9 cellular contexts compared by ENCODE assay signal in genomic region chr15:79311901-79312553, GRCh38. TPM values are rescaled to one million over a fixed set of nuclear protein-coding genes. Genes with fewer than 3 reads are reported as not detected.
DNase-seq lines count a peak whose midpoint lies in the region; ATAC-seq, FAIRE-seq and TF ChIP-seq lines count a peak whose summit lies in the region.
"Had no signal": no experiment of that assay in that cellular context is flagged by ENCODE, and none has a peak within 500 bp of the region (broad histone marks: within the 10 kb centered on the region; RNA-seq: fewer than 3 reads in every experiment).

No MANE protein-coding gene starts in this region.

- ATAC-seq in SK-N-SH treated with all-trans-retinoic acid at 6 μM for 48 hours (peak; percentile 25), GM21447 (IDR thresholded peaks at IDR 0.05; ENCODE audit: unreplicated experiment) (no peak)

- no peaks in the 10 kb centered on the region for H3K9me3 ChIP-seq in small intestine (ENCODE audit: control insufficient read depth, low read depth)

- no peak overlapping the region for H3K27ac ChIP-seq in small intestine (ENCODE audit: low read depth in 1 of 2, low read length in 1 of 2)

- no peaks in the 10 kb centered on the region for H3K27me3 ChIP-seq in small intestine (ENCODE audit: control insufficient read depth in 2 of 2, insufficient read depth in 2 of 2, low read length in 2 of 2)

- no peak for TF ChIP-seq CTCF in foreskin fibroblast (IDR thresholded peaks at IDR 0.05; ENCODE audit: low read depth, low read length)

- H3K4me1 ChIP-seq in small intestine (ENCODE audit: control insufficient read depth in 2 of 2, insufficient read depth in 1 of 2, low read depth in 1 of 2, low read length in 1 of 2), result peaks cover 0 to 10% of the 10 kb centered on the region in 2 donors

- 50 to 57% (median 51%) methylated on average over 8 of the region's 8 CpGs for WGBS in small intestine, 3 donors

- FAIRE-seq in small intestine (lab: Jason Lieb, UNC), result no peak
- FAIRE-seq: A204.1 had no signal

- DNase-seq in DMS 273 (lab: John Stamatoyannopoulos, UW; ENCODE audit: unreplicated experiment), result peak; percentile 17
- DNase-seq in DMS 273 treated with DMSO at 0.1 percent for 48 hours (lab: John Stamatoyannopoulos, UW), result no peak
- peak in 1 of 2 donors; percentile 2 for DNase-seq in foreskin fibroblast
- DNase-seq in small intestine, result no peak
- no peak for DNase-seq in SW 1271 (lab: John Stamatoyannopoulos, UW)
- DNase-seq in NCI-H2196 treated with DMSO at 0.1 percent for 48 hours (lab: John Stamatoyannopoulos, UW; ENCODE audit: unreplicated experiment), result no peak

- H3K36me3 ChIP-seq in small intestine (ENCODE audit: control insufficient read depth in 2 of 2, insufficient read depth in 2 of 2, low read length in 2 of 2), result peaks cover 3 to 15% of the 10 kb centered on the region in 2 donors

- H3K4me3 ChIP-seq in foreskin fibroblast (ENCODE audit: low read depth in 1 of 2, low read length in 2 of 2) (peak overlapping the region; percentile 87 to 96), small intestine (ENCODE audit: low read depth in 1 of 2, low read length in 2 of 2) (peak overlapping the region; percentile 8 to 87)

TF ChIP-seq in SK-N-SH treated with all-trans-retinoic acid at 6 μM for 48 hours, 23 proteins besides CTCF, POLR2A, EP300 and RAD21:
- no peak for TF ChIP-seq OSR1 (CRISPR knock-in tag; IDR thresholded peaks at IDR 0.05)
- TF ChIP-seq, protein P1, sequence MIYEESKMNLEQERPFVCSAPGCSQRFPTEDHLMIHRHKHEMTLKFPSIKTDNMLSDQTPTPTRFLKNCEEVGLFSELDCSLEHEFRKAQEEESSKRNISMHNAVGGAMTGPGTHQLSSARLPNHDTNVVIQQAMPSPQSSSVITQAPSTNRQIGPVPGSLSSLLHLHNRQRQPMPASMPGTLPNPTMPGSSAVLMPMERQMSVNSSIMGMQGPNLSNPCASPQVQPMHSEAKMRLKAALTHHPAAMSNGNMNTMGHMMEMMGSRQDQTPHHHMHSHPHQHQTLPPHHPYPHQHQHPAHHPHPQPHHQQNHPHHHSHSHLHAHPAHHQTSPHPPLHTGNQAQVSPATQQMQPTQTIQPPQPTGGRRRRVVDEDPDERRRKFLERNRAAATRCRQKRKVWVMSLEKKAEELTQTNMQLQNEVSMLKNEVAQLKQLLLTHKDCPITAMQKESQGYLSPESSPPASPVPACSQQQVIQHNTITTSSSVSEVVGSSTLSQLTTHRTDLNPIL (CRISPR knock-in tag; IDR thresholded peaks at IDR 0.05; ENCODE audit: low read depth), result no peak
- no peak for TF ChIP-seq ARNTL (CRISPR knock-in tag; IDR thresholded peaks at IDR 0.05; ENCODE audit: borderline replicate concordance, low read depth)
- no peak for TF ChIP-seq POU6F1 (CRISPR knock-in tag; IDR thresholded peaks at IDR 0.05; ENCODE audit: borderline replicate concordance, low read depth)
- TF ChIP-seq ZFP30 (CRISPR knock-in tag; IDR thresholded peaks at IDR 0.05), result no peak
- TF ChIP-seq TCF4 (CRISPR knock-in tag; IDR thresholded peaks at IDR 0.05; ENCODE audit: borderline replicate concordance), result no peak
TF ChIP-seq in SK-N-SH treated with all-trans-retinoic acid at 6 μM for 48 hours: peak in this region for 0.

RNA-seq across cellular contexts. Expression of gene TMED3, which starts 1.1 kb away (rescaled TPM):
- polyA plus RNA-seq in small intestine, result 100 to 1,000 TPM in 1 of 3 donors, 10 to 100 TPM in 2; 25.9 to 106 (median 25.9) TPM

RNA-seq across cellular contexts. Expression of gene ANKRD34C, which starts 29.5 kb away (rescaled TPM):
- under 1 TPM in 1 of 3 donors, not detected in 2; 0.01 TPM for polyA plus RNA-seq in small intestine
